Comparison of ENCODE assay signal across 11 cellular contexts in the genomic region with DNA sequence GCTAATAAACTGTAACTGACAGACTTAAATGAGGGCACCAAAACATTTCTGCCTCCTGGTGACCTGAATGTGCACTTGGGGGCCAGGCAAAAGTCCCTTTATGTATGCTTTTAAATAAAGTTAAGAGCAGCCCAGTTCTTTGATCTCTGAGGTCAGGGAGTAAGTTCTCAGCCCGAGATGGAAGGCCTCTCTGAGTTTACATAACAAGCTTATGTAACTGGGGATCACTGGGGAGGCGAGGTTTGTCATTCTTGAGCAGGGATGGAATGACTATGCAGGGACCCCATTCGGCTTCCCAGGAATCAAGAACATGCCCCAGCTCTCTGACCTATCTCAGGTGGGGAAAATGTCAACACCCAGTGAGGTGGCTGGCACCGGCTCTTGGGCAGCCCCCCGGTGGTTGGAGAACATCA.
"Had no signal": no experiment of that assay in that cellular context is flagged by ENCODE, and none has a peak within 500 bp of the region (broad histone marks: within the 10 kb centered on the region; RNA-seq: fewer than 3 reads in every experiment).

No MANE protein-coding gene starts in this region.

- DNase-seq: activated T-cell treated with anti-CD3 and anti-CD28 coated beads, Interleukin-2, amount 50 U/mL, for 48 hours; effector memory CD8-positive, alpha-beta T cell; erythroblast; left colon; mesendoderm; retina; small intestine; T-cell; thyroid gland had no signal

- H3K27me3 Mint-ChIP-seq: effector memory CD8-positive, alpha-beta T cell; T-cell had no signal

- H3K4me3 Mint-ChIP-seq: effector memory CD8-positive, alpha-beta T cell; T-cell had no signal

- H3K27ac Mint-ChIP-seq: effector memory CD8-positive, alpha-beta T cell; T-cell had no signal

- H3K4me3 ChIP-seq: cardiac muscle cell, SK-N-MC, thyroid gland had no signal

- H3K27ac ChIP-seq: cardiac muscle cell, SK-N-MC, thyroid gland had no signal

- H3K36me3 ChIP-seq: cardiac muscle cell had no signal

- H3K27me3 ChIP-seq: cardiac muscle cell, thyroid gland had no signal

- H3K9me3 Mint-ChIP-seq: effector memory CD8-positive, alpha-beta T cell; T-cell had no signal

- ATAC-seq: effector memory CD8-positive, alpha-beta T cell; left colon; T-cell had no signal

- H3K4me1 ChIP-seq: thyroid gland had no signal

- H3K9me3 ChIP-seq: thyroid gland had no signal
